Comparison of ENCODE assay signal across 6 cellular contexts in genomic region chr19:35986664-35987570, GRCh38. TPM values are rescaled to one million over a fixed set of nuclear protein-coding genes. Genes with fewer than 3 reads are reported as not detected.
DNase-seq lines count a peak whose midpoint lies in the region; ATAC-seq, FAIRE-seq and TF ChIP-seq lines count a peak whose summit lies in the region.

No MANE protein-coding gene starts in this region.

- DNase-seq in GM12864 (ENCODE audit: low read depth) (no peak), NCI-H748 treated with DMSO at 0.1 percent for 48 hours (lab: John Stamatoyannopoulos, UW) (peak; percentile 64), colonic mucosa (peak; percentile 40), psoas muscle (peak; percentile 48 to 62), RCC 7860 (ENCODE audit: low spot score) (no peak), GM19238 (ENCODE audit: insufficient read length, low spot score) (no peak)

- 7 to 9% (median 8%) methylated on average over 51 to 54 of the region's 54 CpGs for WGBS in psoas muscle, 3 donors

- intact Hi-C loops in colonic mucosa (cut with DNase I) = no loop called here
- intact Hi-C loops in psoas muscle (cut with DNase I) = no loop called here

- FAIRE-seq in RCC 7860 (lab: Jason Lieb, UNC) = no peak

- ATAC-seq in psoas muscle = no peak

- H3K9ac ChIP-seq in colonic mucosa (ENCODE audit: low read depth in 2 of 2, low read length in 2 of 2) = no peak overlapping the region

- H3K27me3 ChIP-seq in colonic mucosa = peaks cover 10% of the 10 kb centered on the region
- H3K27me3 ChIP-seq in psoas muscle (ENCODE audit: insufficient read depth in 3 of 3, low read length in 2 of 3) = peaks cover 0 to 26% (median 12%) of the 10 kb centered on the region in 3 donors

- TF ChIP-seq CTCF in GM12864 (IDR thresholded peaks at IDR 0.05; ENCODE audit: low read depth, low read length, missing control alignments) (no peak), colonic mucosa (IDR thresholded peaks at IDR 0.05) (no peak), psoas muscle (IDR thresholded peaks at IDR 0.05) (no peak)

- no peak overlapping the region for H3K27ac ChIP-seq in colonic mucosa
- no peak overlapping the region for H3K27ac ChIP-seq in psoas muscle

- no peaks in the 10 kb centered on the region for H3K9me3 ChIP-seq in colonic mucosa
- peaks cover 2% of the 10 kb centered on the region for H3K9me3 ChIP-seq in psoas muscle

- H3K36me3 ChIP-seq in colonic mucosa (no peaks in the 10 kb centered on the region), psoas muscle (ENCODE audit: insufficient read depth in 1 of 2, low read depth in 1 of 2) (no peaks in the 10 kb centered on the region)

- peak overlapping the region; percentile 44 for H3K4me3 ChIP-seq in GM12864 (ENCODE audit: low read depth, low read length)
- peak overlapping the region; percentile 17 for H3K4me3 ChIP-seq in colonic mucosa
- peak overlapping the region; percentile 38 for H3K4me3 ChIP-seq in psoas muscle

- H3K4me1 ChIP-seq in colonic mucosa (no peaks in the 10 kb centered on the region), psoas muscle (no peaks in the 10 kb centered on the region)

RNA-seq across cellular contexts. Expression of gene SDHAF1, which starts 8.1 kb away (rescaled TPM):
- 10 to 100 TPM; 25.2 to 31.6 TPM for total RNA-seq in colonic mucosa
- total RNA-seq in psoas muscle = 10 to 100 TPM in 2 of 4 donors, 1 to 10 TPM in 2; 7.2 to 17.3 (median 12.2) TPM
- 10 to 100 TPM; 12.7 to 33.3 (median 19.7) TPM for polyA plus RNA-seq in psoas muscle

RNA-seq across cellular contexts. Expression of gene SYNE4, which starts 21.7 kb away (rescaled TPM):
- 10 to 100 TPM in 1 of 2 donors, 1 to 10 TPM in 1; 9.3 to 10.1 TPM for total RNA-seq in colonic mucosa
- under 1 TPM in 2 of 4 donors, not detected in 2; 0.23 to 0.24 TPM for total RNA-seq in psoas muscle
- polyA plus RNA-seq in psoas muscle = under 1 TPM in 2 of 3 donors, not detected in 1; 0.21 to 0.25 TPM

RNA-seq across cellular contexts. Expression of gene ALKBH6, which starts 27.1 kb away (rescaled TPM):
- 10 to 100 TPM; 17.0 to 26.2 TPM for total RNA-seq in colonic mucosa
- 10 to 100 TPM in 3 of 4 donors, 1 to 10 TPM in 1; 7.1 to 12.6 (median 10.6) TPM for total RNA-seq in psoas muscle
- 10 to 100 TPM in 2 of 3 donors, 1 to 10 TPM in 1; 9.5 to 22.3 (median 13.3) TPM for polyA plus RNA-seq in psoas muscle

RNA-seq across cellular contexts. Expression of gene CLIP3, which starts 45.8 kb away (rescaled TPM):
- total RNA-seq in colonic mucosa = 10 to 100 TPM in 1 of 2 donors, 1 to 10 TPM in 1; 3.4 to 11.7 TPM
- 1 to 10 TPM; 1.2 to 3.9 (median 1.6) TPM for total RNA-seq in psoas muscle
- 1 to 10 TPM in 1 of 3 donors, under 1 TPM in 2; 0.51 to 1.0 (median 0.66) TPM for polyA plus RNA-seq in psoas muscle

RNA-seq across cellular contexts. Expression of gene LRFN3, which starts 50.7 kb away (rescaled TPM):
- total RNA-seq in colonic mucosa (10 to 100 TPM; 10.0 to 17.4 TPM), psoas muscle (10 to 100 TPM in 2 of 4 donors, 1 to 10 TPM in 2; 7.2 to 11.2 (median 10.0) TPM)
- 10 to 100 TPM in 2 of 3 donors, 1 to 10 TPM in 1; 8.6 to 25.6 (median 11.3) TPM for polyA plus RNA-seq in psoas muscle

Comparison
In these comparisons a context has a peak if more than half of its experiments do, and no peak if none do; other contexts are left out.
1. DNase-seq: peak in NCI-H748 treated with DMSO at 0.1 percent for 48 hours (single experiment), colonic mucosa (single experiment) and psoas muscle (2 of 2); none in GM12864 (single experiment), RCC 7860 (single experiment) and GM19238 (single experiment).
2. RNA of gene SYNE4, which starts 21.7 kb away (total RNA-seq): 9.3 to 10.1 TPM in colonic mucosa; 0.23 to 0.24 TPM in psoas muscle; every median in the first group is over 4 times any median in the second.
3. Peak in every context shown above with its lines, with median percentiles within 50 percentile points of each other: H3K4me3 ChIP-seq.